ENCODE assay signal across 25 cellular contexts in the genomic region with DNA sequence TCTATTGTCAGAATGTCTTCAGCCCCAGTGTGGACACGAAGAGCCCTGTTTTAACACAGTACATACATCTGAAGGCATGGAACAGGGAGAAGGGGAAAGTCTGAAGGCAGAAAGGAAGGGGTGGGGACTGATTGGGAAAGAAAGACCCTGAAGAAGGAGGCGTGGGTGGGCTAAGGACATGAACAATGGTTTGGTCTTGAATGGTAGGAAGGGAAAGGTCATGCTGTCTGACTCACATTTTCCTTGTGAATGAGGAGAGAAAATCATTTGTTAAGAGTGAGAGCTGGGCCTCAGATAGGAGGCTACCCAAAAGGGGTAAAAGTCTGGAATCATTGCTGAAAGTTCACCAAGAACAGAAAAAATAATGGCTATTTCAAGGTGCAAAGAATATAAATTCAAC.
"Had no signal": no experiment of that assay in that cellular context is flagged by ENCODE, and none has a peak within 500 bp of the region (broad histone marks: within the 10 kb centered on the region; RNA-seq: fewer than 3 reads in every experiment).

No MANE protein-coding gene starts in this region.

- DNase-seq: activated CD4-positive, alpha-beta memory T cell treated with anti-CD3 and anti-CD28 coated beads for 36 hours; activated CD4-positive, alpha-beta T cell treated with anti-CD3 and anti-CD28 coated beads, Interleukin-2, amount 10 ng/mL, durations not matched to agents 7 days and 5 days; activated CD4-positive, CD25-positive, alpha-beta regulatory T cell; activated CD8-positive, alpha-beta memory T cell treated with anti-CD3 and anti-CD28 coated beads for 24 hours; activated gamma-delta T cell; activated naive CD4-positive, alpha-beta T cell treated with anti-CD3 and anti-CD28 coated beads for 36 hours; activated T-cell treated with anti-CD3 and anti-CD28 coated beads, Interleukin-2, amount 50 U/mL, for 4 hours; amygdala; MG63; MV-4-11; NCI-H1092 treated with DMSO at 0.1 percent for 48 hours; NCI-H1417 treated with DMSO at 0.1 percent for 48 hours; NCI-H1694 treated with DMSO at 0.1 percent for 48 hours; NCI-H2029 treated with DMSO at 0.1 percent for 48 hours; NCI-H345; NCI-H510A; NCI-H526 treated with DMSO at 0.1 percent for 48 hours; NCI-H82; SIG-M5; T-cell; T-helper 2 cell; T1000 had no signal

- H3K27me3 Mint-ChIP-seq: activated CD4-positive, alpha-beta memory T cell treated with anti-CD3 and anti-CD28 coated beads for 36 hours; activated CD4-positive, alpha-beta T cell treated with anti-CD3 and anti-CD28 coated beads, Interleukin-2, amount 10 ng/mL, durations not matched to agents 7 days and 5 days; activated naive CD8-positive, alpha-beta T cell; activated T-helper 17 cell treated with anti-CD3 and anti-CD28 coated beads, Interleukin-2, amount 50 U/mL, for 72 hours had no signal

- H3K9me3 ChIP-seq: MG63 had no signal

- H3K27ac Mint-ChIP-seq: activated CD4-positive, alpha-beta memory T cell treated with anti-CD3 and anti-CD28 coated beads for 36 hours; activated CD4-positive, alpha-beta T cell treated with anti-CD3 and anti-CD28 coated beads, Interleukin-2, amount 10 ng/mL, durations not matched to agents 7 days and 5 days; activated naive CD4-positive, alpha-beta T cell treated with anti-CD3 and anti-CD28 coated beads for 36 hours; activated naive CD8-positive, alpha-beta T cell; activated T-helper 17 cell treated with anti-CD3 and anti-CD28 coated beads, Interleukin-2, amount 50 U/mL, for 72 hours; T-cell had no signal

- H3K36me3 ChIP-seq: MG63 had no signal

- H3K4me3 ChIP-seq: MG63, SK-N-MC had no signal

- H3K27me3 ChIP-seq: MG63 had no signal

- H3K27ac ChIP-seq: SK-N-MC had no signal

- H3K4me1 Mint-ChIP-seq: activated CD4-positive, alpha-beta T cell treated with anti-CD3 and anti-CD28 coated beads, Interleukin-2, amount 10 ng/mL, durations not matched to agents 7 days and 5 days; activated T-helper 17 cell treated with anti-CD3 and anti-CD28 coated beads, Interleukin-2, amount 50 U/mL, for 72 hours; T-cell had no signal

- H3K4me3 Mint-ChIP-seq: activated CD4-positive, alpha-beta memory T cell treated with anti-CD3 and anti-CD28 coated beads for 36 hours; activated CD4-positive, alpha-beta T cell treated with anti-CD3 and anti-CD28 coated beads, Interleukin-2, amount 10 ng/mL, durations not matched to agents 7 days and 5 days; activated naive CD4-positive, alpha-beta T cell treated with anti-CD3 and anti-CD28 coated beads for 36 hours; activated naive CD8-positive, alpha-beta T cell; activated T-cell treated with anti-CD3 and anti-CD28 coated beads, Interleukin-2, amount 50 U/mL, for 4 hours; activated T-helper 17 cell treated with anti-CD3 and anti-CD28 coated beads, Interleukin-2, amount 50 U/mL, for 72 hours; T-cell had no signal

- H3K9me3 Mint-ChIP-seq: activated T-cell treated with anti-CD3 and anti-CD28 coated beads, Interleukin-2, amount 50 U/mL, for 4 hours had no signal

- ATAC-seq: activated T-cell treated with anti-CD3 and anti-CD28 coated beads, Interleukin-2, amount 50 U/mL, for 4 hours; activated T-helper 17 cell treated with anti-CD3 and anti-CD28 coated beads, Interleukin-2, amount 50 U/mL, for 72 hours; T-cell had no signal

- H3K36me3 Mint-ChIP-seq: activated CD4-positive, alpha-beta memory T cell treated with anti-CD3 and anti-CD28 coated beads for 36 hours; activated naive CD8-positive, alpha-beta T cell; T-cell had no signal
